ENCODE assay signal across 8 cellular contexts in genomic region chr4:106132045-106132444, GRCh38.
"Had no signal": no experiment of that assay in that cellular context is flagged by ENCODE, and none has a peak within 500 bp of the region (broad histone marks: within the 10 kb centered on the region; RNA-seq: fewer than 3 reads in every experiment).

No MANE protein-coding gene starts in this region.

- ATAC-seq: GM12878 had no signal

- H3K4me3 ChIP-seq: GM12878 had no signal

- DNase-seq: GDM1, GF-D8 had no signal

- FAIRE-seq: G401.6, GM12878, GM12891, GM12892, GM18507, GM19239 had no signal
